17 cellular contexts compared by ENCODE assay signal in genomic region chr2:11578081-11578948, GRCh38. TPM values are rescaled to one million over a fixed set of nuclear protein-coding genes. Genes with fewer than 3 reads are reported as not detected.
DNase-seq lines count a peak whose midpoint lies in the region; ATAC-seq and TF ChIP-seq lines count a peak whose summit lies in the region.
"Had no signal": no experiment of that assay in that cellular context is flagged by ENCODE, and none has a peak within 500 bp of the region (broad histone marks: within the 10 kb centered on the region; RNA-seq: fewer than 3 reads in every experiment).

No MANE protein-coding gene starts in this region.

- H3K4me3 Mint-ChIP-seq in neural progenitor cell: no peak overlapping the region
- H3K4me3 Mint-ChIP-seq: CD8-positive, alpha-beta T cell had no signal

- peaks cover 3% of the 10 kb centered on the region for H4K20me1 ChIP-seq in neural progenitor cell (ENCODE audit: low read depth)

- H3K9ac ChIP-seq in neural progenitor cell: no peak overlapping the region

- H3K27ac ChIP-seq in neural progenitor cell: no peak overlapping the region
- H3K27ac ChIP-seq: RWPE1 had no signal

- no peaks in the 10 kb centered on the region for H3K79me2 ChIP-seq in neural progenitor cell (ENCODE audit: low read depth)

- H3K27me3 ChIP-seq in neural progenitor cell (no peaks in the 10 kb centered on the region), BE2C (no peaks in the 10 kb centered on the region)

- intact Hi-C loops in Right ventricle myocardium inferior (cut with DNase I): no loop called here
- intact Hi-C loops in left ventricle myocardium superior (cut with micrococcal nuclease): no loop called here

- peaks cover 58% of the 10 kb centered on the region for H3K36me3 Mint-ChIP-seq in neural progenitor cell
- H3K36me3 Mint-ChIP-seq: CD8-positive, alpha-beta T cell had no signal

- peak; percentile 17 for DNase-seq in Right ventricle myocardium inferior (ENCODE audit: missing footprints)
- no peak for DNase-seq in left ventricle myocardium superior
- DNase-seq in OCI-M1 (lab: John Stamatoyannopoulos, UW): peak; percentile 17
- DNase-seq in neural progenitor cell (ENCODE audit: low spot score): no peak
- DNase-seq in BE2C: no peak
- DNase-seq in A172 (ENCODE audit: low spot score): no peak
- no peak for DNase-seq in cerebellar cortex (ENCODE audit: low spot score)
- DNase-seq: 8988T; CD8-positive, alpha-beta T cell; DND-41; NCI-H1092 treated with DMSO at 0.1 percent for 48 hours; NCI-H510A; NCI-H774; PC-3 had no signal

- no peak for ATAC-seq in Right ventricle myocardium inferior
- ATAC-seq in left ventricle myocardium superior: no peak
- ATAC-seq in HG02642 (IDR thresholded peaks at IDR 0.05; ENCODE audit: poor library complexity, unreplicated experiment): no peak
- ATAC-seq: CD8-positive, alpha-beta T cell; PC-3 had no signal

- H3K36me3 ChIP-seq in neural progenitor cell: no peaks in the 10 kb centered on the region
- H3K36me3 ChIP-seq in BE2C: peaks cover 12% of the 10 kb centered on the region

- peaks cover 17% of the 10 kb centered on the region for H3F3A ChIP-seq in neural progenitor cell (ENCODE audit: low read depth)

- peak overlapping the region; percentile 57 for H3K27ac Mint-ChIP-seq in neural progenitor cell
- H3K27ac Mint-ChIP-seq: CD8-positive, alpha-beta T cell had no signal

- no peak overlapping the region for H3K4me2 ChIP-seq in neural progenitor cell

- peaks cover 51% of the 10 kb centered on the region for H3K4me1 Mint-ChIP-seq in neural progenitor cell

- no peak overlapping the region for H2AFZ ChIP-seq in neural progenitor cell (replicated peaks)

- no peaks in the 10 kb centered on the region for H3K9me3 Mint-ChIP-seq in neural progenitor cell
- H3K9me3 Mint-ChIP-seq: CD8-positive, alpha-beta T cell had no signal

- TF ChIP-seq CTCF in neural progenitor cell (IDR thresholded peaks at IDR 0.05) (no peak), BE2C (IDR thresholded peaks at IDR 0.05; ENCODE audit: low read depth, low read length) (no peak)

- H3K4me1 ChIP-seq in neural progenitor cell (peaks cover 17% of the 10 kb centered on the region), BE2C (peaks cover 5% of the 10 kb centered on the region; the same call in 1 of the 2 replicates)

- H3K4me3 ChIP-seq in neural progenitor cell: no peak overlapping the region
- H3K4me3 ChIP-seq in BE2C (ENCODE audit: low read depth, low read length): no peak overlapping the region

- peaks cover 12% of the 10 kb centered on the region for H3K27me3 Mint-ChIP-seq in neural progenitor cell (ENCODE audit: insufficient read depth, low read depth)

- H3K9me3 ChIP-seq in neural progenitor cell (ENCODE audit: low read depth) (no peaks in the 10 kb centered on the region), BE2C (no peaks in the 10 kb centered on the region)

RNA-seq across cellular contexts. Expression of gene GREB1, which starts 44.5 kb away (rescaled TPM):
- total RNA-seq in Right ventricle myocardium inferior (11.4 TPM), left ventricle myocardium superior (8.2 TPM), neural progenitor cell (ENCODE audit: low replicate concordance) (30.8 and 33.2 TPM in 2 replicates)
- polyA plus RNA-seq in BE2C (2012; ENCODE audit: insufficient read depth, insufficient read length, low read depth): 22.5 TPM
- total RNA-seq in A172 (2014; rRNA removed; shearing (Covaris generic)): 2.8 and 3.4 TPM in 2 replicates
- polyA plus RNA-seq: BJ had no signal

Comparison
In these comparisons a context has a peak if more than half of its experiments do, and no peak if none do; other contexts are left out.
1. DNase-seq: peak in Right ventricle myocardium inferior (single experiment) and OCI-M1 (single experiment); none in left ventricle myocardium superior (single experiment), neural progenitor cell (single experiment), BE2C (single experiment), A172 (single experiment) and cerebellar cortex (single experiment).